In genomic region chr18:63182861-63183260, GRCh38 we compare ENCODE assay signal across 12 cellular contexts.
DNase-seq lines count a peak whose midpoint lies in the region; ATAC-seq and TF ChIP-seq lines count a peak whose summit lies in the region.
"Had no signal": no experiment of that assay in that cellular context is flagged by ENCODE, and none has a peak within 500 bp of the region (broad histone marks: within the 10 kb centered on the region; RNA-seq: fewer than 3 reads in every experiment).

No MANE protein-coding gene starts in this region.

- H3K4me3 ChIP-seq in OCI-LY1 (ENCODE audit: low read depth, low read length, poor library complexity, severe bottlenecking) (no peak overlapping the region), vagina (no peak overlapping the region)
- H3K4me3 ChIP-seq: dorsolateral prefrontal cortex, ovary, tibial artery had no signal

- H3K27ac ChIP-seq in OCI-LY1 (ENCODE audit: low read depth, low read length, poor library complexity, severe bottlenecking): peak overlapping the region; percentile 36
- peak overlapping the region; percentile 7 for H3K27ac ChIP-seq in vagina
- H3K27ac ChIP-seq: ovary, tibial artery, VCaP had no signal

- no peaks in the 10 kb centered on the region for H3K27me3 Mint-ChIP-seq in activated naive CD8-positive, alpha-beta T cell
- H3K27me3 Mint-ChIP-seq in activated naive CD8-positive, alpha-beta T cell treated with anti-CD3 and anti-CD28 coated beads, Interleukin-2, amount 50 U/mL, for 24 hours: no peaks in the 10 kb centered on the region

- H3F3A ChIP-seq in OCI-LY1 (ENCODE audit: insufficient read depth, low read length): no peaks in the 10 kb centered on the region

- peaks cover 94% of the 10 kb centered on the region for H3K36me3 ChIP-seq in OCI-LY1 (ENCODE audit: insufficient read depth, low read length)
- no peaks in the 10 kb centered on the region for H3K36me3 ChIP-seq in vagina
- H3K36me3 ChIP-seq: ovary, tibial artery had no signal

- TF ChIP-seq CTCF in OCI-LY1 (IDR thresholded peaks at IDR 0.05; ENCODE audit: low read length): no peak
- no peak for TF ChIP-seq CTCF in vagina (IDR thresholded peaks at IDR 0.05)

- TF ChIP-seq POLR2A in vagina (IDR thresholded peaks at IDR 0.05): no peak

- H3K27ac Mint-ChIP-seq in activated naive CD8-positive, alpha-beta T cell: peak overlapping the region; percentile 72
- H3K27ac Mint-ChIP-seq in activated naive CD8-positive, alpha-beta T cell treated with anti-CD3 and anti-CD28 coated beads, Interleukin-2, amount 50 U/mL, for 24 hours: no peak overlapping the region

- peaks cover 5% of the 10 kb centered on the region for H3K36me3 Mint-ChIP-seq in activated naive CD8-positive, alpha-beta T cell
- peaks cover 9% of the 10 kb centered on the region for H3K36me3 Mint-ChIP-seq in activated naive CD8-positive, alpha-beta T cell treated with anti-CD3 and anti-CD28 coated beads, Interleukin-2, amount 50 U/mL, for 24 hours (ENCODE audit: low read depth)

- peaks cover 82% of the 10 kb centered on the region for H3K79me2 ChIP-seq in OCI-LY1 (ENCODE audit: insufficient read depth, low read length)

- peaks cover 87% of the 10 kb centered on the region for H3K4me1 Mint-ChIP-seq in activated naive CD8-positive, alpha-beta T cell (ENCODE audit: low read depth)
- H3K4me1 Mint-ChIP-seq in activated naive CD8-positive, alpha-beta T cell treated with anti-CD3 and anti-CD28 coated beads, Interleukin-2, amount 50 U/mL, for 24 hours: peaks cover 89% of the 10 kb centered on the region

- H3K9me2 ChIP-seq in OCI-LY1 (ENCODE audit: low read depth, low read length): no peaks in the 10 kb centered on the region

- no peak overlapping the region; the same call in 1 of the 2 replicates for H3K4me2 ChIP-seq in OCI-LY1 (ENCODE audit: low read length)

- no peak for DNase-seq in activated naive CD8-positive, alpha-beta T cell treated with anti-CD3 and anti-CD28 coated beads, Interleukin-2, amount 50 U/mL, for 24 hours
- peak; percentile 15 for DNase-seq in kidney tubule cell (ENCODE audit: low spot score)
- no peak for DNase-seq in vagina (ENCODE audit: extremely low spot score in 2 of 2)
- DNase-seq in NCI-H510A (lab: John Stamatoyannopoulos, UW): no peak
- no peak for DNase-seq in AG08395 (ENCODE audit: low spot score)
- DNase-seq: dorsolateral prefrontal cortex, ovary, tibial artery had no signal

- H3K9me3 ChIP-seq in OCI-LY1 (ENCODE audit: low read length) (no peaks in the 10 kb centered on the region), vagina (no peaks in the 10 kb centered on the region)
- H3K9me3 ChIP-seq: ovary, tibial artery had no signal

- H3K4me3 Mint-ChIP-seq in activated naive CD8-positive, alpha-beta T cell: peak overlapping the region; percentile 61
- H3K4me3 Mint-ChIP-seq in activated naive CD8-positive, alpha-beta T cell treated with anti-CD3 and anti-CD28 coated beads, Interleukin-2, amount 50 U/mL, for 24 hours: no peak overlapping the region

- no peak for ATAC-seq in activated naive CD8-positive, alpha-beta T cell treated with anti-CD3 and anti-CD28 coated beads, Interleukin-2, amount 50 U/mL, for 24 hours
- no peak for ATAC-seq in GM21526 (IDR thresholded peaks at IDR 0.05; ENCODE audit: low FRiP score, unreplicated experiment)

- no peaks in the 10 kb centered on the region for H4K20me1 ChIP-seq in OCI-LY1 (ENCODE audit: insufficient read depth, low read length)

- H2AFZ ChIP-seq in OCI-LY1 (ENCODE audit: low read length): no peak overlapping the region

- H3K4me1 ChIP-seq in OCI-LY1 (ENCODE audit: insufficient read depth, low read length, severe bottlenecking) (peaks cover 93% of the 10 kb centered on the region), vagina (peaks cover 81% of the 10 kb centered on the region)

- H3K27me3 ChIP-seq in OCI-LY1 (ENCODE audit: insufficient read depth, low read length) (no peaks in the 10 kb centered on the region), vagina (no peaks in the 10 kb centered on the region)
- H3K27me3 ChIP-seq: dorsolateral prefrontal cortex, ovary, tibial artery had no signal

- intact Hi-C loops in vagina (cut with DNase I): no loop called here

- H3K9ac ChIP-seq in OCI-LY1 (ENCODE audit: low read length): no peak overlapping the region

- no peaks in the 10 kb centered on the region for H3K9me3 Mint-ChIP-seq in activated naive CD8-positive, alpha-beta T cell (ENCODE audit: low read depth)
- no peaks in the 10 kb centered on the region for H3K9me3 Mint-ChIP-seq in activated naive CD8-positive, alpha-beta T cell treated with anti-CD3 and anti-CD28 coated beads, Interleukin-2, amount 50 U/mL, for 24 hours
